In the genomic region with DNA sequence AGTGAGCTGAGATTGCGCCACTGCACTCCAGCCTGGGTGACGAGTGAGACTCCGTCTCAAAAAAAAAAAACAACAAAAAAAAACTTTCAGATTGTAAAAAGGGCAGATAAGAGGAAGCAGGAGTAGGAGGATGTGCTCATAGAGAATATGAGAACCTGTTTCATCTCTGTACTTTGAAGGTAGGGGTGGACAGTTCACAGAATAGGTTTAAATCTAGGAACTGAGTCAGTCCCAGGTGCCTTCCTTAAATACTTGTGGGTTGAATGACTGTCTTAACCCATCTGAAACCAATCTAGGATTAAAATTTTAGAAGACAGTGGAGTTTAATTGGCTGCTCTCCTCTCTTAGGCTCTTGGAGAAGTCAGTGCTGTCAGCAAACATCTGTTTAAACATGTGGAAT, we compare ENCODE assay signal across 9 cellular contexts. TPM values are rescaled to one million over a fixed set of nuclear protein-coding genes. Genes with fewer than 3 reads are reported as not detected.
DNase-seq lines count a peak whose midpoint lies in the region; ATAC-seq lines count a peak whose summit lies in the region.
"Had no signal": no experiment of that assay in that cellular context is flagged by ENCODE, and none has a peak within 500 bp of the region (broad histone marks: within the 10 kb centered on the region; RNA-seq: fewer than 3 reads in every experiment).

No MANE protein-coding gene starts in this region.

- H3K27me3 Mint-ChIP-seq in dendritic cell treated with granulocyte-macrophage colony-stimulating factor and Interleukin-4, amounts not matched to agents 40 ng/mL and 50 ng/mL, for 4 days: no peaks in the 10 kb centered on the region
- H3K27me3 Mint-ChIP-seq in immature natural killer cell (ENCODE audit: low read depth in 3 of 3): peaks cover 0 to 1% (median 0%) of the 10 kb centered on the region in 3 donors

- ATAC-seq in GM18499 (IDR thresholded peaks at IDR 0.05; ENCODE audit: insufficient read depth, unreplicated experiment): peak; percentile 84
- peak; percentile 91 for ATAC-seq in GM21390 (IDR thresholded peaks at IDR 0.05; ENCODE audit: unreplicated experiment)
- peak; percentile 85 for ATAC-seq in HG03354 (IDR thresholded peaks at IDR 0.05; ENCODE audit: poor library complexity, severe bottlenecking, unreplicated experiment)

- peaks cover 26% of the 10 kb centered on the region for H3K9me3 Mint-ChIP-seq in dendritic cell treated with granulocyte-macrophage colony-stimulating factor and Interleukin-4, amounts not matched to agents 40 ng/mL and 50 ng/mL, for 4 days
- peaks cover 7 to 17% (median 13%) of the 10 kb centered on the region in 6 donors for H3K9me3 Mint-ChIP-seq in immature natural killer cell

- H3K4me3 Mint-ChIP-seq in dendritic cell treated with granulocyte-macrophage colony-stimulating factor and Interleukin-4, amounts not matched to agents 40 ng/mL and 50 ng/mL, for 4 days: peak overlapping the region; percentile 46
- no peak overlapping the region for H3K4me3 Mint-ChIP-seq in immature natural killer cell

- H3K4me1 Mint-ChIP-seq in dendritic cell treated with granulocyte-macrophage colony-stimulating factor and Interleukin-4, amounts not matched to agents 40 ng/mL and 50 ng/mL, for 4 days (ENCODE audit: low read depth): peaks cover 34% of the 10 kb centered on the region
- peaks cover 4 to 18% of the 10 kb centered on the region in 2 donors for H3K4me1 Mint-ChIP-seq in immature natural killer cell

- peak overlapping the region; percentile 68 for H3K27ac Mint-ChIP-seq in dendritic cell treated with granulocyte-macrophage colony-stimulating factor and Interleukin-4, amounts not matched to agents 40 ng/mL and 50 ng/mL, for 4 days
- H3K27ac Mint-ChIP-seq in immature natural killer cell: no peak overlapping the region

- peaks cover 39% of the 10 kb centered on the region for H3K36me3 Mint-ChIP-seq in dendritic cell treated with granulocyte-macrophage colony-stimulating factor and Interleukin-4, amounts not matched to agents 40 ng/mL and 50 ng/mL, for 4 days (ENCODE audit: low read depth)
- H3K36me3 Mint-ChIP-seq in immature natural killer cell: peaks cover 9 to 27% (median 24%) of the 10 kb centered on the region in 3 donors

- DNase-seq in GF-D8 (lab: John Stamatoyannopoulos, UW) (no peak), immature natural killer cell (no peak), SW 1271 (lab: John Stamatoyannopoulos, UW) (no peak)
- DNase-seq in stimulated activated CD4-positive, alpha-beta T cell treated with anti-CD3 and anti-CD28 coated beads, Interleukin-12 subunit alpha, Interleukin-12 subunit beta, amount 100 ng/mL, for 4 hours: no peak
- DNase-seq: NCI-H187 treated with DMSO at 0.1 percent for 48 hours had no signal

- intact Hi-C loops in dendritic cell treated with granulocyte-macrophage colony-stimulating factor and Interleukin-4, amounts not matched to agents 40 ng/mL and 50 ng/mL, for 4 days (cut with micrococcal nuclease): no loop called here

RNA-seq across cellular contexts. Expression of gene POLK, which starts 12.4 kb away (rescaled TPM):
- polyA plus RNA-seq in immature natural killer cell: 10 to 100 TPM in 2 of 3 donors, 1 to 10 TPM in 1; 8.0 to 17.3 (median 11.7) TPM

RNA-seq across cellular contexts. Expression of gene CERT1, which starts 12.6 kb away (rescaled TPM):
- polyA plus RNA-seq in immature natural killer cell: 10 to 100 TPM in 2 of 3 donors, 1 to 10 TPM in 1; 8.2 to 22.0 (median 11.7) TPM
